1 cellular context compared by ENCODE assay signal in the genomic region with DNA sequence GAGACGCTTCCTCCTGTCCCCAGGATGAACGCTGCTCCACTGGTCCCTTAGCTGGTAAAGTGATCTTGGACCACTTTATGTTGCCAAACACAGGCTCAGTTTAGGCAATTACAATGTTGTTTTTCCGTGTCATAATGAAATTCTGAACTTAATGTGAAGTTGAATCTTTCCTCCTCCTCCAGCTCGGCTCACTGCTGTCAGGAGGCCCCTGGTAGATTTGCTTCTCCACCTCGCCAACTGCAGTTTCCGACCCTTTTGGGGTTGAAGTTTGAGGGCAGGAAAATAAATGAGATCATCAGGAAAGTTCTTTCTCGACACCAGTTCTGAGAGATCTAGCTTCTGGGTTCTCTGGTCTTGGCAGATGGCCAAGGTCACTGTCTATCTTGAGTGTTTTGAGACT.
TF ChIP-seq lines count a peak whose summit lies in the region.

No MANE protein-coding gene starts in this region.

TF ChIP-seq in K562, 482 proteins besides CTCF, POLR2A, EP300 and RAD21:
- TF ChIP-seq NFIC (IDR thresholded peaks at IDR 0.05), result peak; percentile 85
- TF ChIP-seq ZNF239 (CRISPR knock-in tag; IDR thresholded peaks at IDR 0.05), result no peak
